In genomic region chr13:51524312-51524711, GRCh38 we compare ENCODE assay signal across 17 cellular contexts. TPM values are rescaled to one million over a fixed set of nuclear protein-coding genes. Genes with fewer than 3 reads are reported as not detected.
DNase-seq lines count a peak whose midpoint lies in the region; ATAC-seq, FAIRE-seq and TF ChIP-seq lines count a peak whose summit lies in the region.
"Had no signal": no experiment of that assay in that cellular context is flagged by ENCODE, and none has a peak within 500 bp of the region (broad histone marks: within the 10 kb centered on the region; RNA-seq: fewer than 3 reads in every experiment).

No MANE protein-coding gene starts in this region.

- H3K27me3 ChIP-seq in bronchial epithelial cell (ENCODE audit: control insufficient read depth, insufficient read depth, low read length): no peaks in the 10 kb centered on the region

- TF ChIP-seq CTCF in bronchial epithelial cell (IDR thresholded peaks at IDR 0.05; ENCODE audit: insufficient read depth, low read length, severe bottlenecking): no peak

- H3K4me3 ChIP-seq in bronchial epithelial cell (ENCODE audit: low read depth, low read length) (no peak overlapping the region), mesodermal cell (ENCODE audit: extremely low read depth, insufficient read depth, low read length, poor library complexity, severe bottlenecking) (no peak overlapping the region)
- H3K4me3 ChIP-seq: lower lobe of right lung had no signal

- 87% methylated on average over 2 of the region's 4 CpGs; no CpG with 5 or more reads in 1 of the 2 experiments for WGBS in mesodermal cell (ENCODE audit: insufficient coverage in 2 of 2), 2 experiments

- H3K4me1 ChIP-seq in mesodermal cell (ENCODE audit: control insufficient read depth, insufficient read depth, low read length, poor library complexity, severe bottlenecking): peaks cover 25% of the 10 kb centered on the region
- H3K4me1 ChIP-seq: lower lobe of right lung had no signal

- DNase-seq in EH (ENCODE audit: low read depth) (peak; percentile 82), NCI-H526 (lab: John Stamatoyannopoulos, UW) (peak; percentile 75 to 80), bronchial epithelial cell (ENCODE audit: low read depth) (peak; percentile 48), NCI-H1048 (lab: John Stamatoyannopoulos, UW) (no peak)
- DNase-seq: activated CD4-positive, alpha-beta T cell treated with anti-CD3 and anti-CD28 coated beads, Interleukin-2, amount 10 ng/mL, durations not matched to agents 7 days and 5 days; activated naive CD4-positive, alpha-beta T cell treated with Interleukin-2 at 50 U/mL for 16 hours; cortex of kidney; lower lobe of right lung; naive B cell; NCI-H2081 treated with DMSO at 0.1 percent for 48 hours; NCI-H524 treated with DMSO at 0.1 percent for 48 hours; OCI-M1; stimulated activated CD4-positive, alpha-beta T cell treated with anti-CD3 and anti-CD28 coated beads, Interleukin-4, amount 100 ng/mL, for 1 hour had no signal

- no peak for ATAC-seq in HG03342 (IDR thresholded peaks at IDR 0.05; ENCODE audit: unreplicated experiment)
- ATAC-seq in HG02759 (IDR thresholded peaks at IDR 0.05; ENCODE audit: unreplicated experiment): no peak
- ATAC-seq: lower lobe of right lung had no signal

- H3K9me3 ChIP-seq in mesodermal cell (ENCODE audit: control insufficient read depth, low read length): no peaks in the 10 kb centered on the region
- H3K9me3 ChIP-seq: lower lobe of right lung had no signal

- no peak for FAIRE-seq in bronchial epithelial cell (lab: Jason Lieb, UNC)
- FAIRE-seq: HTR-8/SVneo had no signal

- H3K27ac ChIP-seq in mesodermal cell (ENCODE audit: low read depth, low read length, severe bottlenecking): peak overlapping the region; percentile 93
- H3K27ac ChIP-seq: lower lobe of right lung had no signal

- H3K36me3 ChIP-seq in bronchial epithelial cell (ENCODE audit: control insufficient read depth, insufficient read depth, low read length) (no peaks in the 10 kb centered on the region), mesodermal cell (ENCODE audit: control insufficient read depth, insufficient read depth, low read length) (no peaks in the 10 kb centered on the region)
- H3K36me3 ChIP-seq: lower lobe of right lung had no signal

RNA-seq across cellular contexts. Expression of gene WDFY2, which starts 60.0 kb away (rescaled TPM):
- 11.3 and 19.5 TPM in 2 replicates for total RNA-seq in bronchial epithelial cell
- polyA plus RNA-seq in mesodermal cell (2013, experiment 1 of 2): 13.6 TPM
- 9.8 TPM for polyA plus RNA-seq in mesodermal cell (2013, experiment 2 of 2)
